In the genomic region with DNA sequence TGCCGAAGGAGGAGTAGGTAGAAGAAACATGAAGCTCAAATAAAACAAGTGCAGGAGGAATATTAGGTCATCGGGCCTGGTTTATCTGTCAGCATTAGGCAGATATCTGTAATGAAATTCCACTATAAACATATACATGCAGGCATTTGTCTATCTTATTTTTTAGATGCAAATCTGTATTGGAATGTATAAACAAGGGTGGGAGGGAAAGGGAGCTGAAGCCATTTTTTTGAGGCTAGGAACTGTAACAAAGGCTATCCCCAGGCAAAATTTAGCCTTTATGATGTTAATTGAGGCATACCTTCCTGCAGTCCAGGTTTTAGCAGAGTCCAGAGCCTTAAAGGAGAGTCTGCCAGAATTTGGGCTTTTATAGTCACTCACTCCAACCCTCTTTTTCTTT, we compare ENCODE assay signal across 14 cellular contexts.
DNase-seq lines count a peak whose midpoint lies in the region; ATAC-seq, FAIRE-seq and TF ChIP-seq lines count a peak whose summit lies in the region.
"Had no signal": no experiment of that assay in that cellular context is flagged by ENCODE, and none has a peak within 500 bp of the region (broad histone marks: within the 10 kb centered on the region; RNA-seq: fewer than 3 reads in every experiment).

No MANE protein-coding gene starts in this region.

- intact Hi-C loops in mammary epithelial cell (cut with micrococcal nuclease), result loop anchor here (10.0 kb wide), 1 partner anchor 234 kb away; no protein-coding TSS in a partner anchor
- intact Hi-C loops in MCF 10A (cut with micrococcal nuclease), result no loop called here
- intact Hi-C loops in PC-3 (cut with micrococcal nuclease), result loop anchor here (10.0 kb wide), 1 partner anchor 434 kb away; no protein-coding TSS in a partner anchor

- in situ Hi-C loops in mammary epithelial cell (cut with MboI; ENCODE audit: low sequenced_read_pairs in 2 of 2), result loop anchor here in 1 of 2 donors (10.0 kb wide), 1 partner anchor 66 kb away; no protein-coding TSS in a partner anchor

- H3K9me3 ChIP-seq in mammary epithelial cell (replicated peaks; ENCODE audit: insufficient read depth, low read length) (no peaks in the 10 kb centered on the region), PC-3 (ENCODE audit: low read length) (no peaks in the 10 kb centered on the region)
- H3K9me3 ChIP-seq: gastroesophageal sphincter had no signal

- TF ChIP-seq CTCF in mammary epithelial cell (conservative IDR thresholded peaks at IDR 0.05 in 1 of 2, IDR thresholded peaks at IDR 0.05 in 1 of 2; ENCODE audit: extremely low read depth in 1 of 2, insufficient read depth in 1 of 2, low read depth in 1 of 2, low read length in 2 of 2), result no peak
- no peak for TF ChIP-seq CTCF in MCF 10A (IDR thresholded peaks at IDR 0.05; ENCODE audit: unreplicated experiment)
- TF ChIP-seq CTCF in PC-3 (conservative IDR thresholded peaks at IDR 0.05; ENCODE audit: low read depth, low read length), result no peak
- TF ChIP-seq CTCF in fibroblast of villous mesenchyme (IDR thresholded peaks at IDR 0.05; ENCODE audit: insufficient read depth, low read depth, low read length), result no peak
- no peak for TF ChIP-seq CTCF in type B pancreatic cell (conservative IDR thresholded peaks at IDR 0.05)
- TF ChIP-seq CTCF in D721Med (IDR thresholded peaks at IDR 0.05; ENCODE audit: insufficient read depth, missing control alignments), result no peak

- H3K9me3 Mint-ChIP-seq in MCF 10A (ENCODE audit: unreplicated experiment) (no peaks in the 10 kb centered on the region), type B pancreatic cell (peaks cover 4% of the 10 kb centered on the region)

- H3K79me2 ChIP-seq in mammary epithelial cell (ENCODE audit: insufficient read depth, low read length) (no peaks in the 10 kb centered on the region), PC-3 (ENCODE audit: low read length) (no peaks in the 10 kb centered on the region)

- H3K36me3 ChIP-seq in mammary epithelial cell (ENCODE audit: insufficient read depth, low read length) (no peaks in the 10 kb centered on the region), PC-3 (ENCODE audit: low read depth, low read length) (no peaks in the 10 kb centered on the region)
- H3K36me3 ChIP-seq: gastroesophageal sphincter had no signal

- no peak overlapping the region for H3K4me3 ChIP-seq in mammary epithelial cell (replicated peaks in 1 of 3; ENCODE audit: insufficient read depth in 1 of 3, low read depth in 2 of 3, low read length in 3 of 3)
- no peak overlapping the region for H3K4me3 ChIP-seq in PC-3 (ENCODE audit: low read length)
- H3K4me3 ChIP-seq in fibroblast of villous mesenchyme (ENCODE audit: low read depth, low read length), result no peak overlapping the region
- H3K4me3 ChIP-seq: gastroesophageal sphincter had no signal

- H3K27me3 Mint-ChIP-seq in MCF 10A (ENCODE audit: insufficient read depth, unreplicated experiment), result no peaks in the 10 kb centered on the region
- no peaks in the 10 kb centered on the region for H3K27me3 Mint-ChIP-seq in type B pancreatic cell
- H3K27me3 Mint-ChIP-seq: activated naive CD8-positive, alpha-beta T cell had no signal

- no peak for FAIRE-seq in D721Med (lab: Jason Lieb, UNC)
- FAIRE-seq: H54 had no signal

- H3K27ac Mint-ChIP-seq in MCF 10A (ENCODE audit: low read depth, unreplicated experiment) (no peak overlapping the region), type B pancreatic cell (peak overlapping the region; percentile 88)
- H3K27ac Mint-ChIP-seq: activated naive CD8-positive, alpha-beta T cell had no signal

- WGBS in mammary epithelial cell (ENCODE audit: low coverage, missing lambda C conversion rate), result 59% methylated on average over 2 of the region's 2 CpGs

- no peaks in the 10 kb centered on the region for H3K27me3 ChIP-seq in mammary epithelial cell (ENCODE audit: insufficient read depth, low read length)
- no peaks in the 10 kb centered on the region for H3K27me3 ChIP-seq in PC-3 (ENCODE audit: low read length)
- H3K27me3 ChIP-seq: gastroesophageal sphincter had no signal

- H3K4me2 ChIP-seq in mammary epithelial cell (ENCODE audit: insufficient read depth, low read depth, low read length) (no peak overlapping the region), PC-3 (ENCODE audit: low read length) (no peak overlapping the region)

- H3F3A ChIP-seq in PC-3 (ENCODE audit: low read length, unreplicated experiment), result no peaks in the 10 kb centered on the region

- no peak for ATAC-seq in PC-3
- ATAC-seq: gastroesophageal sphincter had no signal

- H3K4me1 ChIP-seq in mammary epithelial cell (ENCODE audit: insufficient read depth, low read length), result peaks cover 18% of the 10 kb centered on the region
- peaks cover 27% of the 10 kb centered on the region for H3K4me1 ChIP-seq in PC-3 (ENCODE audit: insufficient read depth, low read length)

- no peaks in the 10 kb centered on the region for H4K20me1 ChIP-seq in mammary epithelial cell (ENCODE audit: insufficient read depth, low read length)
- no peaks in the 10 kb centered on the region for H4K20me1 ChIP-seq in PC-3 (ENCODE audit: low read length)

- no peaks in the 10 kb centered on the region for H3K9me2 ChIP-seq in PC-3 (replicated peaks; ENCODE audit: low read length)

- CTCF ChIA-PET in mammary epithelial cell (lab: Charles Lee; ENCODE audit: low non-redundant PET) (no interaction called here), MCF 10A (lab: Yijun Ruan, JAX) (interaction anchor here (0.6 kb wide), 1 partner anchor 143 kb away, joined by 3 read pairs; no protein-coding TSS in a partner anchor), PC-3 (lab: Charles Lee) (no interaction called here)

- DNase-seq in mammary epithelial cell (no peak), MCF 10A (ENCODE audit: unreplicated experiment) (no peak), PC-3 (no peak), fibroblast of villous mesenchyme (ENCODE audit: low read depth) (peak; percentile 52), type B pancreatic cell (ENCODE audit: extremely low spot score, unreplicated experiment) (no peak), NCI-H510A treated with DMSO at 0.1 percent for 48 hours (lab: John Stamatoyannopoulos, UW) (no peak), cerebellar cortex (ENCODE audit: low spot score) (no peak), D721Med (ENCODE audit: insufficient read length, low spot score) (no peak)
- DNase-seq: DMS79 treated with DMSO at 0.1 percent for 48 hours, NCI-H1930, NCI-H748 treated with DMSO at 0.1 percent for 48 hours had no signal

- H3K9ac ChIP-seq in mammary epithelial cell (ENCODE audit: insufficient read depth, low read length), result no peak overlapping the region
- H3K9ac ChIP-seq in PC-3 (ENCODE audit: low read length), result no peak overlapping the region

- H3K27ac ChIP-seq in mammary epithelial cell (ENCODE audit: insufficient read depth, low read depth, low read length) (no peak overlapping the region), PC-3 (ENCODE audit: low read length) (no peak overlapping the region)
- H3K27ac ChIP-seq: gastroesophageal sphincter had no signal

- dilution Hi-C loops in mammary epithelial cell (cut with HindIII; ENCODE audit: low sequenced_read_pairs), result no loop called here

- BruUV-seq in mammary epithelial cell (replicated peaks; lab: Mats Ljungman, UMichigan), result no TSS peak
- BruUV-seq in MCF 10A (replicated peaks; lab: Mats Ljungman, UMichigan), result no TSS peak
- BruUV-seq in PC-3 (replicated peaks; lab: Mats Ljungman, UMichigan), result no TSS peak

- H3K4me1 Mint-ChIP-seq in MCF 10A (ENCODE audit: insufficient read depth, unreplicated experiment) (no peaks in the 10 kb centered on the region), type B pancreatic cell (ENCODE audit: unreplicated experiment) (peaks cover 45% of the 10 kb centered on the region)

- H3K36me3 Mint-ChIP-seq in MCF 10A (ENCODE audit: insufficient read depth, unreplicated experiment) (no peaks in the 10 kb centered on the region), type B pancreatic cell (no peaks in the 10 kb centered on the region)
- H3K36me3 Mint-ChIP-seq: activated naive CD8-positive, alpha-beta T cell had no signal

- H2AFZ ChIP-seq in mammary epithelial cell (ENCODE audit: low read depth, low read length) (peak overlapping the region; percentile 48), PC-3 (ENCODE audit: low read length) (peak overlapping the region; percentile 2; the same call in 1 of the 2 replicates)

- POLR2A ChIA-PET in MCF 10A (lab: Yijun Ruan, JAX) (interaction anchor here (0.8 to 1.4 kb wide), 2 partner anchors 9 to 19 kb away, joined by 3 to 5 read pairs; no protein-coding TSS in a partner anchor), PC-3 (lab: Charles Lee; ENCODE audit: unreplicated experiment) (interaction anchor here (1.4 kb wide), 1 partner anchor 73 kb away, joined by 7 read pairs; a partner anchor contains a TSS)

- H3K4me3 Mint-ChIP-seq in MCF 10A (ENCODE audit: unreplicated experiment) (no peak overlapping the region), type B pancreatic cell (no peak overlapping the region)
- H3K4me3 Mint-ChIP-seq: activated naive CD8-positive, alpha-beta T cell had no signal
